Comparison of ENCODE assay signal across 23 cellular contexts in genomic region chr9:2506310-2506709, GRCh38.
DNase-seq lines count a peak whose midpoint lies in the region; ATAC-seq and TF ChIP-seq lines count a peak whose summit lies in the region.
"Had no signal": no experiment of that assay in that cellular context is flagged by ENCODE, and none has a peak within 500 bp of the region (broad histone marks: within the 10 kb centered on the region; RNA-seq: fewer than 3 reads in every experiment).

No MANE protein-coding gene starts in this region.

- H3K9ac ChIP-seq in SK-N-SH (no peak overlapping the region), endocrine pancreas (ENCODE audit: control insufficient read depth, insufficient read depth, low read length) (no peak overlapping the region), parathyroid adenoma (no peak overlapping the region)
- H3K9ac ChIP-seq: BLaER1 had no signal

- no peaks in the 10 kb centered on the region for H3K9me2 ChIP-seq in SK-N-SH

- in situ Hi-C loops in G401 (cut with HindIII; ENCODE audit: low sequenced_read_pairs) = no loop called here

- no peak overlapping the region for H3K4me3 ChIP-seq in SK-N-SH (ENCODE audit: low read depth in 2 of 2, low read length in 1 of 2)
- H3K4me3 ChIP-seq in endocrine pancreas (ENCODE audit: control insufficient read depth, insufficient read depth, low read length) = peak overlapping the region; percentile 53
- H3K4me3 ChIP-seq in parathyroid adenoma (ENCODE audit: low read depth, low read length) = peak overlapping the region; percentile 27
- H3K4me3 ChIP-seq in sigmoid colon = no peak overlapping the region
- H3K4me3 ChIP-seq: BLaER1 had no signal

- TF ChIP-seq RAD21 in SK-N-SH (IDR thresholded peaks at IDR 0.05; ENCODE audit: low read length) = peak; percentile 7; the same call in 1 of the 2 replicates

- H3K27me3 ChIP-seq in SK-N-SH (ENCODE audit: insufficient read depth) = no peaks in the 10 kb centered on the region
- no peaks in the 10 kb centered on the region for H3K27me3 ChIP-seq in endocrine pancreas (ENCODE audit: control insufficient read depth, insufficient read depth, low read length)
- no peaks in the 10 kb centered on the region for H3K27me3 ChIP-seq in parathyroid adenoma (ENCODE audit: control insufficient read depth, insufficient read depth, low read length)
- H3K27me3 ChIP-seq in sigmoid colon = no peaks in the 10 kb centered on the region
- H3K27me3 ChIP-seq: BLaER1 had no signal

- intact Hi-C loops in sigmoid colon (cut with DNase I) = no loop called here

- H2AFZ ChIP-seq in SK-N-SH (ENCODE audit: low read depth) (no peak overlapping the region), parathyroid adenoma (no peak overlapping the region)

- DNase-seq in SK-N-SH (peak; percentile 61), G401 (ENCODE audit: low spot score) (peak; percentile 78), SW480 (ENCODE audit: low spot score) (no peak), sigmoid colon (no peak)
- DNase-seq: CD4-positive, CD25-positive, alpha-beta regulatory T cell; DMS153; DND-41; Karpas-422; NCI-H1092 treated with DMSO at 0.1 percent for 48 hours; NCI-H1436; NCI-H187; NCI-H2081 treated with DMSO at 0.1 percent for 48 hours; NCI-H2171; NCI-H345; NCI-H510A treated with DMSO at 0.1 percent for 48 hours; NCI-H748 treated with DMSO at 0.1 percent for 48 hours; RPMI8226; SHP77 treated with DMSO at 0.1 percent for 48 hours had no signal

- H3K4me1 ChIP-seq in SK-N-SH (ENCODE audit: control insufficient read depth in 1 of 2, insufficient read depth in 2 of 2, low read depth in 1 of 2, low read length in 1 of 2) (peaks cover 0 to 3% of the 10 kb centered on the region in 2 experiments; a peak in 2 of 4 replicates), endocrine pancreas (ENCODE audit: control insufficient read depth, insufficient read depth, low read length) (peaks cover 15% of the 10 kb centered on the region), parathyroid adenoma (no peaks in the 10 kb centered on the region), sigmoid colon (no peaks in the 10 kb centered on the region)
- H3K4me1 ChIP-seq: BLaER1 had no signal

- H3K79me2 ChIP-seq in SK-N-SH (ENCODE audit: insufficient read depth) = no peaks in the 10 kb centered on the region
- H3K79me2 ChIP-seq in parathyroid adenoma = no peaks in the 10 kb centered on the region

- CTCF ChIA-PET in SK-N-SH (lab: Yijun Ruan, JAX) = interaction anchor here (0.6 to 1.3 kb wide), 3 partner anchors 27 to 374 kb away, joined by 3 to 4 read pairs (median 3); no protein-coding TSS in a partner anchor

- H3F3A ChIP-seq in SK-N-SH (replicated peaks; ENCODE audit: insufficient read depth) = no peaks in the 10 kb centered on the region

- H3K36me3 ChIP-seq in SK-N-SH (replicated peaks in 1 of 2; ENCODE audit: control insufficient read depth in 1 of 2, insufficient read depth in 2 of 2, low read length in 1 of 2) (no peaks in the 10 kb centered on the region), endocrine pancreas (ENCODE audit: control insufficient read depth, insufficient read depth, low read length) (no peaks in the 10 kb centered on the region), parathyroid adenoma (ENCODE audit: control insufficient read depth, insufficient read depth, low read length) (no peaks in the 10 kb centered on the region), sigmoid colon (no peaks in the 10 kb centered on the region)

- 0 out of 4 replicates have a peak overlapping the region, but pooled peaks of 1 of the 2 experiments have one; percentile 34 for H3K27ac ChIP-seq in SK-N-SH (ENCODE audit: low read depth in 2 of 2, low read length in 1 of 2)
- H3K27ac ChIP-seq in parathyroid adenoma = no peak overlapping the region
- no peak overlapping the region for H3K27ac ChIP-seq in sigmoid colon
- H3K27ac ChIP-seq: BLaER1, HL-60 had no signal

- H3K4me2 ChIP-seq in SK-N-SH (no peak overlapping the region), parathyroid adenoma (ENCODE audit: low read length) (peak overlapping the region; percentile 46)
- H3K4me2 ChIP-seq: BLaER1 had no signal

- H3K9me3 ChIP-seq in SK-N-SH (no peaks in the 10 kb centered on the region), endocrine pancreas (ENCODE audit: control insufficient read depth, low read length) (no peaks in the 10 kb centered on the region), parathyroid adenoma (ENCODE audit: control insufficient read depth, low read length) (no peaks in the 10 kb centered on the region), sigmoid colon (no peaks in the 10 kb centered on the region)
- H3K9me3 ChIP-seq: BLaER1 had no signal

- no peak for TF ChIP-seq CTCF in SK-N-SH (IDR thresholded peaks at IDR 0.05)
- no peak for TF ChIP-seq CTCF in parathyroid adenoma (IDR thresholded peaks at IDR 0.05)
- no peak for TF ChIP-seq CTCF in sigmoid colon (IDR thresholded peaks at IDR 0.05)

- POLR2A ChIA-PET in SK-N-SH (lab: Yijun Ruan, JAX) = no interaction called here

- no peak for ATAC-seq in SK-N-SH treated with all-trans-retinoic acid at 6 μM for 48 hours

- no peaks in the 10 kb centered on the region for H4K20me1 ChIP-seq in SK-N-SH (ENCODE audit: insufficient read depth)
- H4K20me1 ChIP-seq: BLaER1 had no signal

- no peak for TF ChIP-seq EP300 in SK-N-SH (IDR thresholded peaks at IDR 0.05; ENCODE audit: borderline replicate concordance in 1 of 2, low read depth in 1 of 2, low read length in 1 of 2)
- no peak for TF ChIP-seq EP300 in sigmoid colon (IDR thresholded peaks at IDR 0.05)

- TF ChIP-seq POLR2A in sigmoid colon (IDR thresholded peaks at IDR 0.05) = no peak

- 56% methylated on average over 3 of the region's 3 CpGs for WGBS in SK-N-SH (ENCODE audit: low lambda C conversion rate)
- 80 to 91% methylated on average over 3 of the region's 3 CpGs for WGBS in sigmoid colon, 2 donors

TF ChIP-seq in SK-N-SH, 30 proteins besides CTCF, POLR2A, EP300 and RAD21:
- TF ChIP-seq REST (IDR thresholded peaks at IDR 0.05; ENCODE audit: low read depth, low read length) (no peak), TAF1 (IDR thresholded peaks at IDR 0.05; ENCODE audit: borderline replicate concordance, low read depth, low read length) (no peak), GATA2 (CRISPR knock-in tag; IDR thresholded peaks at IDR 0.05) (peak; percentile 78), JUND (IDR thresholded peaks at IDR 0.05) (no peak)
TF ChIP-seq in SK-N-SH: peak in this region for 1.

TF ChIP-seq in SK-N-SH treated with all-trans-retinoic acid at 6 μM for 48 hours, 23 proteins besides CTCF, POLR2A, EP300 and RAD21:
- no peak for TF ChIP-seq ZC3H10 (CRISPR knock-in tag; IDR thresholded peaks at IDR 0.05)
- no peak for TF ChIP-seq ZNF70 (CRISPR knock-in tag; IDR thresholded peaks at IDR 0.05)
- no peak for TF ChIP-seq GLIS3 (CRISPR knock-in tag; IDR thresholded peaks at IDR 0.05)
- no peak for TF ChIP-seq CSRNP3 (CRISPR knock-in tag; IDR thresholded peaks at IDR 0.05)
- TF ChIP-seq PATZ1 (CRISPR knock-in tag; IDR thresholded peaks at IDR 0.05; ENCODE audit: borderline replicate concordance) = no peak
- no peak for TF ChIP-seq TOX (CRISPR knock-in tag; IDR thresholded peaks at IDR 0.05; ENCODE audit: borderline replicate concordance)
- TF ChIP-seq PPARA (CRISPR knock-in tag; IDR thresholded peaks at IDR 0.05; ENCODE audit: borderline replicate concordance) = no peak
- no peak for TF ChIP-seq BACH2 (CRISPR knock-in tag; IDR thresholded peaks at IDR 0.05; ENCODE audit: borderline replicate concordance)
- TF ChIP-seq ZNF8 (CRISPR knock-in tag; IDR thresholded peaks at IDR 0.05) = no peak
- TF ChIP-seq OSR1 (CRISPR knock-in tag; IDR thresholded peaks at IDR 0.05) = no peak
- TF ChIP-seq ESRRG (CRISPR knock-in tag; IDR thresholded peaks at IDR 0.05) = no peak
- no peak for TF ChIP-seq ARNTL (CRISPR knock-in tag; IDR thresholded peaks at IDR 0.05; ENCODE audit: borderline replicate concordance, low read depth)
- no peak for TF ChIP-seq ZFP3 (CRISPR knock-in tag; IDR thresholded peaks at IDR 0.05)

Comparison
In these comparisons a context has a peak if more than half of its experiments do, and no peak if none do; other contexts are left out.
1. DNase-seq: peak in SK-N-SH (single experiment) and G401 (single experiment); none in SW480 (single experiment) and sigmoid colon (single experiment).
2. H3K4me3 ChIP-seq: peak in endocrine pancreas (single experiment) and parathyroid adenoma (single experiment); none in SK-N-SH (0 of 2) and sigmoid colon (0 of 4).